ENCODE assay signal across 29 cellular contexts in the genomic region with DNA sequence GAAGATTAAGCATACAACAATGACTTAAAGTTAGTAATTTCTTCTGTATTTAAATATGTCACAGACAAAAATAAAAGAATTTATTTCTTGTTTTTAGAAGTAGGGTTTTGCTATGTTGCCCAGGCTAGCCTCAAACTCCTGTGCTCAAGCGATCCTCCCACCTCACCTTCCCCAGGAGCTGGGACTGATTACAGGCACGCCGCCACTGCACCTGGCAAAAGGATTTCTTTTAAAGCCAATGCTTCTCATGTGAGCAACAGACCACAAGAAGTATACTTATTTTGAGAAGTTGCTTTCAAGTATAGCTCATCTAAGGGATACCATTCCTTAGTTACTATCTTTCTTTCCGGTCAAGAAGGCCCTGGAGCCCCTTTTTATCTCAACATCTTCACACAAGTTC. TPM values are rescaled to one million over a fixed set of nuclear protein-coding genes. Genes with fewer than 3 reads are reported as not detected.
"Had no signal": no experiment of that assay in that cellular context is flagged by ENCODE, and none has a peak within 500 bp of the region (broad histone marks: within the 10 kb centered on the region; RNA-seq: fewer than 3 reads in every experiment).

No MANE protein-coding gene starts in this region.

- H3K36me3 ChIP-seq: stomach, suprapubic skin, thoracic aorta, tibial artery, tibial nerve, transverse colon, upper lobe of left lung, upper lobe of right lung, uterus, vagina had no signal

- H3K4me3 ChIP-seq: stomach, suprapubic skin, testis, thoracic aorta, tibial artery, tibial nerve, transverse colon, upper lobe of left lung, upper lobe of right lung, uterus, vagina had no signal

- ATAC-seq: stimulated activated effector memory CD8-positive, alpha-beta T cell treated with anti-CD3 and anti-CD28 coated beads, Interleukin-12 subunit alpha, Interleukin-12 subunit beta, amount 100 ng/mL, for 72 hours; stimulated activated memory B cell treated with anti-CD40 and anti-IgM and Interleukin-4, amounts not matched to agents 10 μg/mL and 1 μg/mL and 100 μg/mL, for 72 hours; stimulated activated naive B cell treated with anti-CD40 and anti-IgM and Interleukin-4, amounts not matched to agents 10 μg/mL and 1 μg/mL and 100 μg/mL, for 72 hours; stimulated activated naive CD8-positive, alpha-beta T cell treated with anti-CD3 and anti-CD28 coated beads, Interleukin-15, amount 100 ng/mL, for 72 hours; stimulated activated naive CD8-positive, alpha-beta T cell treated with anti-CD3 and anti-CD28 coated beads, Interleukin-15, Interleukin-2, amounts not matched to agents 100 U/mL and 50 U/mL, for 24 hours; upper lobe of right lung had no signal

- H3K36me3 Mint-ChIP-seq: stimulated activated effector memory CD8-positive, alpha-beta T cell treated with anti-CD3 and anti-CD28 coated beads, Interleukin-12 subunit alpha, Interleukin-12 subunit beta, amount 100 ng/mL, for 72 hours; stimulated activated memory B cell treated with anti-CD40 and anti-IgM and Interleukin-4, amounts not matched to agents 10 μg/mL and 1 μg/mL and 100 μg/mL, for 72 hours; stimulated activated naive B cell treated with anti-CD40 and anti-IgM and Interleukin-4, amounts not matched to agents 10 μg/mL and 1 μg/mL and 100 μg/mL, for 72 hours; type B pancreatic cell had no signal

- FAIRE-seq: urothelium cell line had no signal

- H3K27me3 ChIP-seq: stomach, suprapubic skin, testis, tibial artery, tibial nerve, upper lobe of left lung, upper lobe of right lung, uterus, vagina had no signal

- H3K4me3 Mint-ChIP-seq: stimulated activated effector memory CD8-positive, alpha-beta T cell treated with anti-CD3 and anti-CD28 coated beads, Interleukin-12 subunit alpha, Interleukin-12 subunit beta, amount 100 ng/mL, for 72 hours; stimulated activated memory B cell treated with anti-CD40 and anti-IgM and Interleukin-4, amounts not matched to agents 10 μg/mL and 1 μg/mL and 100 μg/mL, for 72 hours; stimulated activated naive B cell treated with anti-CD40 and anti-IgM and Interleukin-4, amounts not matched to agents 10 μg/mL and 1 μg/mL and 100 μg/mL, for 72 hours; stimulated activated naive CD8-positive, alpha-beta T cell treated with anti-CD3 and anti-CD28 coated beads, Interleukin-15, amount 100 ng/mL, for 72 hours; stimulated activated naive CD8-positive, alpha-beta T cell treated with anti-CD3 and anti-CD28 coated beads, Interleukin-15, Interleukin-2, amounts not matched to agents 100 ng/mL and 50 ng/mL, for 24 hours; type B pancreatic cell had no signal

- H3K9me3 Mint-ChIP-seq: stimulated activated effector memory CD8-positive, alpha-beta T cell treated with anti-CD3 and anti-CD28 coated beads, Interleukin-12 subunit alpha, Interleukin-12 subunit beta, amount 100 ng/mL, for 72 hours; stimulated activated memory B cell treated with anti-CD40 and anti-IgM and Interleukin-4, amounts not matched to agents 10 μg/mL and 1 μg/mL and 100 μg/mL, for 72 hours; stimulated activated naive B cell treated with anti-CD40 and anti-IgM and Interleukin-4, amounts not matched to agents 10 μg/mL and 1 μg/mL and 100 μg/mL, for 72 hours; stimulated activated naive CD8-positive, alpha-beta T cell treated with anti-CD3 and anti-CD28 coated beads, Interleukin-15, amount 100 ng/mL, for 72 hours; stimulated activated naive CD8-positive, alpha-beta T cell treated with anti-CD3 and anti-CD28 coated beads, Interleukin-15, Interleukin-2, amounts not matched to agents 100 ng/mL and 50 ng/mL, for 24 hours; type B pancreatic cell had no signal

- DNase-seq: stimulated activated CD4-positive, alpha-beta T cell treated with anti-CD3 and anti-CD28 coated beads, Interleukin-2, amount 100 ng/mL, for 48 hours; stimulated activated CD4-positive, alpha-beta T cell treated with anti-CD3 and anti-CD28 coated beads, Interleukin-4, amount 100 ng/mL, for 1 hour; stimulated activated CD4-positive, alpha-beta T cell treated with anti-CD3 and anti-CD28 coated beads, Interleukin-4, amount 100 ng/mL, for 24 hours; stimulated activated CD4-positive, alpha-beta T cell treated with anti-CD3 and anti-CD28 coated beads, Interleukin-4, amount 100 ng/mL, for 4 hours; stimulated activated CD8-positive, alpha-beta memory T cell treated with anti-CD3 and anti-CD28 coated beads, Interleukin-4, amount 100 ng/mL, for 48 hours; stimulated activated naive B cell treated with anti-CD40 and anti-IgM and Interleukin-4, amounts not matched to agents 10 μg/mL and 1 μg/mL and 100 μg/mL, for 72 hours; stimulated activated naive CD4-positive, alpha-beta T cell; stimulated activated naive CD4-positive, alpha-beta T cell treated with Interleukin-2 at 50 U/mL for 16 hours; stimulated activated naive CD8-positive, alpha-beta T cell treated with anti-CD3 and anti-CD28 coated beads, Interleukin-15, amount 100 ng/mL, for 72 hours; stimulated activated naive CD8-positive, alpha-beta T cell treated with anti-CD3 and anti-CD28 coated beads, Interleukin-15, Interleukin-2, amounts not matched to agents 100 U/mL and 50 U/mL, for 24 hours; stomach; substantia nigra; testis; tibial artery; transverse colon; trophoblast cell; upper lobe of left lung; upper lobe of right lung; uterus had no signal

- H3K4me1 ChIP-seq: stomach, suprapubic skin, testis, tibial artery, tibial nerve, transverse colon, upper lobe of left lung, upper lobe of right lung, uterus, vagina had no signal

- H3K4me1 Mint-ChIP-seq: stimulated activated effector memory CD8-positive, alpha-beta T cell treated with anti-CD3 and anti-CD28 coated beads, Interleukin-12 subunit alpha, Interleukin-12 subunit beta, amount 100 ng/mL, for 72 hours; stimulated activated memory B cell treated with anti-CD40 and anti-IgM and Interleukin-4, amounts not matched to agents 10 μg/mL and 1 μg/mL and 100 μg/mL, for 72 hours; stimulated activated naive B cell treated with anti-CD40 and anti-IgM and Interleukin-4, amounts not matched to agents 10 μg/mL and 1 μg/mL and 100 μg/mL, for 72 hours; stimulated activated naive CD8-positive, alpha-beta T cell treated with anti-CD3 and anti-CD28 coated beads, Interleukin-15, amount 100 ng/mL, for 72 hours had no signal

- H3K27ac Mint-ChIP-seq: stimulated activated effector memory CD8-positive, alpha-beta T cell treated with anti-CD3 and anti-CD28 coated beads, Interleukin-12 subunit alpha, Interleukin-12 subunit beta, amount 100 ng/mL, for 72 hours; stimulated activated memory B cell treated with anti-CD40 and anti-IgM and Interleukin-4, amounts not matched to agents 10 μg/mL and 1 μg/mL and 100 μg/mL, for 72 hours; stimulated activated naive B cell treated with anti-CD40 and anti-IgM and Interleukin-4, amounts not matched to agents 10 μg/mL and 1 μg/mL and 100 μg/mL, for 72 hours; stimulated activated naive CD8-positive, alpha-beta T cell treated with anti-CD3 and anti-CD28 coated beads, Interleukin-15, amount 100 ng/mL, for 72 hours; stimulated activated naive CD8-positive, alpha-beta T cell treated with anti-CD3 and anti-CD28 coated beads, Interleukin-15, Interleukin-2, amounts not matched to agents 100 ng/mL and 50 ng/mL, for 24 hours; type B pancreatic cell had no signal

- H3K9me3 ChIP-seq: stomach, suprapubic skin, testis, thoracic aorta, tibial artery, tibial nerve, transverse colon, upper lobe of left lung, upper lobe of right lung, uterus, vagina had no signal

- H3K27ac ChIP-seq: stomach, suprapubic skin, testis, thoracic aorta, tibial artery, tibial nerve, transverse colon, upper lobe of left lung, upper lobe of right lung, uterus, vagina had no signal

RNA-seq across cellular contexts. Expression of a gene that starts 59.8 kb away (rescaled TPM):
- total RNA-seq: tibial nerve, transverse colon, vagina had no signal
- polyA plus RNA-seq: urinary bladder had no signal
